17 cellular contexts compared by ENCODE assay signal in genomic region chr5:149639718-149640117, GRCh38. TPM values are rescaled to one million over a fixed set of nuclear protein-coding genes. Genes with fewer than 3 reads are reported as not detected.
DNase-seq lines count a peak whose midpoint lies in the region; ATAC-seq and TF ChIP-seq lines count a peak whose summit lies in the region.
"Had no signal": no experiment of that assay in that cellular context is flagged by ENCODE, and none has a peak within 500 bp of the region (broad histone marks: within the 10 kb centered on the region; RNA-seq: fewer than 3 reads in every experiment).

No MANE protein-coding gene starts in this region.

- peaks cover 33% of the 10 kb centered on the region for H3K4me1 ChIP-seq in adipocyte (ENCODE audit: control insufficient read depth, insufficient read depth, low read length)
- peaks cover 5% of the 10 kb centered on the region for H3K4me1 ChIP-seq in right cardiac atrium (ENCODE audit: control insufficient read depth, insufficient read depth, low read length)
- peaks cover 6% of the 10 kb centered on the region for H3K4me1 ChIP-seq in prostate gland (replicated peaks)
- H3K4me1 ChIP-seq in ascending aorta = no peaks in the 10 kb centered on the region
- H3K4me1 ChIP-seq: thyroid gland had no signal

- H3K36me3 ChIP-seq in adipocyte (ENCODE audit: control insufficient read depth, insufficient read depth, low read length, severe bottlenecking) (no peaks in the 10 kb centered on the region), prostate gland (no peaks in the 10 kb centered on the region), ascending aorta (no peaks in the 10 kb centered on the region)
- H3K36me3 ChIP-seq: thyroid gland had no signal

- H3K9me3 ChIP-seq in adipocyte (ENCODE audit: control insufficient read depth, low read length) (no peaks in the 10 kb centered on the region), right cardiac atrium (ENCODE audit: control insufficient read depth, low read length) (no peaks in the 10 kb centered on the region), prostate gland (no peaks in the 10 kb centered on the region), ascending aorta (no peaks in the 10 kb centered on the region)
- H3K9me3 ChIP-seq: thyroid gland had no signal

- peak; percentile 36 to 43 for ATAC-seq in right cardiac atrium
- ATAC-seq in HG03432 (IDR thresholded peaks at IDR 0.05; ENCODE audit: unreplicated experiment) = no peak

- peak overlapping the region; percentile 49 for H3K9ac ChIP-seq in adipocyte (ENCODE audit: low read length)

- H3K27ac ChIP-seq in right cardiac atrium (ENCODE audit: low read length) = peak overlapping the region; percentile 14
- peak overlapping the region; percentile 75 to 78 for H3K27ac ChIP-seq in prostate gland
- H3K27ac ChIP-seq in ascending aorta = no peak overlapping the region
- H3K27ac ChIP-seq: thyroid gland had no signal

- intact Hi-C loops in right cardiac atrium (cut with DNase I) = loop anchor here (5.0 kb wide), 3 partner anchors 188 to 353 kb away; no protein-coding TSS in a partner anchor
- intact Hi-C loops in prostate gland (cut with DNase I) = loop anchor here (1.0 to 5.0 kb wide), 4 partner anchors 88 to 353 kb away; partner anchors contain the start of gene SLC26A2
- intact Hi-C loops in ascending aorta (cut with DNase I) = loop anchor here (5.0 kb wide), 1 partner anchor 353 kb away; no protein-coding TSS in a partner anchor

- TF ChIP-seq POLR2A in prostate gland (IDR thresholded peaks at IDR 0.05) = no peak

- H3K27me3 ChIP-seq in adipocyte (replicated peaks; ENCODE audit: control insufficient read depth, insufficient read depth, low read length) = peaks cover 1% of the 10 kb centered on the region
- H3K27me3 ChIP-seq in right cardiac atrium (ENCODE audit: control insufficient read depth, insufficient read depth) = no peaks in the 10 kb centered on the region
- H3K27me3 ChIP-seq in prostate gland (replicated peaks; ENCODE audit: insufficient read depth) = no peaks in the 10 kb centered on the region
- H3K27me3 ChIP-seq in ascending aorta = no peaks in the 10 kb centered on the region
- H3K27me3 ChIP-seq: thyroid gland had no signal

- TF ChIP-seq CTCF in prostate gland (IDR thresholded peaks at IDR 0.05) (no peak), ascending aorta (IDR thresholded peaks at IDR 0.05) (no peak), GM20000 (IDR thresholded peaks at IDR 0.05; ENCODE audit: extremely low read depth, missing control alignments) (no peak)

- peak; percentile 48 for DNase-seq in Ammon's horn (ENCODE audit: low spot score)
- no peak for DNase-seq in adipocyte (ENCODE audit: low read depth)
- DNase-seq in right cardiac atrium = no peak
- DNase-seq in prostate gland (ENCODE audit: low spot score) = no peak
- no peak for DNase-seq in ascending aorta (ENCODE audit: low spot score in 2 of 2)
- no peak for DNase-seq in GM20000 (ENCODE audit: low spot score)
- DNase-seq in GDM1 (lab: John Stamatoyannopoulos, UW) = no peak
- DNase-seq: activated CD4-positive, alpha-beta T cell treated with anti-CD3 and anti-CD28 coated beads, Interleukin-2, amount 50 U/mL, for 4 hours; activated naive CD4-positive, alpha-beta T cell; aorta; DMS 273 treated with DMSO at 0.1 percent for 48 hours; kidney glomerular epithelial cell; NCI-H146; NCI-H82; thyroid gland had no signal

- H3K4me3 ChIP-seq in adipocyte (ENCODE audit: low read length) (no peak overlapping the region), right cardiac atrium (ENCODE audit: low read length) (no peak overlapping the region), prostate gland (no peak overlapping the region), ascending aorta (no peak overlapping the region)
- H3K4me3 ChIP-seq: thyroid gland had no signal

RNA-seq across cellular contexts. Expression of gene ARHGEF37, which starts 58.4 kb away (rescaled TPM):
- total RNA-seq in right cardiac atrium (10 to 100 TPM; 20.6 to 25.7 (median 23.2) TPM), prostate gland (10 to 100 TPM; 50.4 to 61.1 TPM), ascending aorta (13.4 TPM)
- 10.4 TPM for polyA plus RNA-seq in right cardiac atrium
- total RNA-seq: mononuclear cell had no signal

Comparison
In these comparisons a context has a peak if more than half of its experiments do, and no peak if none do; other contexts are left out.
1. H3K27ac ChIP-seq: peak in right cardiac atrium (single experiment) and prostate gland (2 of 2); none in ascending aorta (0 of 2).